1 cellular context compared by ENCODE assay signal in genomic region chr6:41335943-41336342, GRCh38.
TF ChIP-seq lines count a peak whose summit lies in the region.

No MANE protein-coding gene starts in this region.

TF ChIP-seq in GM12878, 131 proteins besides CTCF, POLR2A, EP300 and RAD21:
- TF ChIP-seq NFXL1 (IDR thresholded peaks at IDR 0.05; ENCODE audit: borderline replicate concordance) (no peak), ZNF384 (IDR thresholded peaks at IDR 0.05; ENCODE audit: borderline replicate concordance, low read depth, low read length) (no peak), ESRRA (IDR thresholded peaks at IDR 0.05; ENCODE audit: low read length) (no peak), POLR2AphosphoS2 (IDR thresholded peaks at IDR 0.05; ENCODE audit: low read depth, low read length) (no peak), NFIC (IDR thresholded peaks at IDR 0.05; ENCODE audit: low read depth, low read length) (no peak), SRF (IDR thresholded peaks at IDR 0.05; ENCODE audit: low read depth in 2 of 2, low read length in 2 of 2) (no peak), ZBTB33 (IDR thresholded peaks at IDR 0.05) (0 out of 2 replicates have a peak, but pooled peaks have one; percentile 56), ELK1 (IDR thresholded peaks at IDR 0.05; ENCODE audit: low read depth, low read length) (no peak), BACH1 (IDR thresholded peaks at IDR 0.05; ENCODE audit: borderline replicate concordance) (no peak), LARP7 (IDR thresholded peaks at IDR 0.05) (no peak), MLLT1 (IDR thresholded peaks at IDR 0.05) (peak; percentile 50; the same call in 1 of the 2 replicates), SMARCA5 (IDR thresholded peaks at IDR 0.05) (no peak), SREBF1 (IDR thresholded peaks at IDR 0.05; ENCODE audit: low read length) (no peak), ZBTB40 (IDR thresholded peaks at IDR 0.05; ENCODE audit: borderline replicate concordance) (no peak), JUND (IDR thresholded peaks at IDR 0.05; ENCODE audit: low read depth, low read length) (no peak)
TF ChIP-seq in GM12878: peak in this region for 2.
